7 cellular contexts compared by ENCODE assay signal in the genomic region with DNA sequence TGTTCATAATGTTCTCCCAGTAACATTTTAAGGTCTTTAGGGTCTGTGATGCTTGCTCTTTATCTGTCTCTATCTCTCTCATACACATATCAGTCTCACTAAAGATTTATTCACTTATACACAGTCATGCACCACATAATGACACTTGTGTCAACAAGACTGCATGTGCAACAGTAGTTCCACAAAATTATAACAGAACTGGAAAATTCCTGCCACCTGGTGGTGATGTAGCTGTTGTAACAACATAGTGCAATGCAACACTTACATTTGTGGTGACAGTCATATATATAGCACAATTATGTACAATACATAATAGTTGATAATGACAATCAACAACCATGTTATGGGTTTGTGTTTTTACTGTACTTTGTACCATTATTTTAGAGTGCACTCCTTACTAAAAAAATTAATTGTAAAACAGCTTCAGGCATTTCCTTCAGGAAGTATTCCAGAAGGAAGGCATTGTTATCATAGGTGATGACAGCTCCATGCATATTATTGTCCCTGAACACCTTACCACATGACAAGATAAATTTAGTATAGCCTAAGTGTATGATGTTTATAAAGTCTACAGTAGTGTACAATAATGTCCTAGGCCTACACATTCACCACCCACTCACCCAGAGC. TPM values are rescaled to one million over a fixed set of nuclear protein-coding genes. Genes with fewer than 3 reads are reported as not detected.
A peak's percentile ranks its signal among the peaks of the same experiment; 100 is the strongest.
DNase-seq lines count a peak whose midpoint lies in the region; ATAC-seq and TF ChIP-seq lines count a peak whose summit lies in the region.

No MANE protein-coding gene starts in this region.

- no peaks in the 10 kb centered on the region for H3F3A ChIP-seq in MM.1S (ENCODE audit: insufficient read depth, low read length)

- H3K27me3 ChIP-seq in MM.1S (replicated peaks; ENCODE audit: insufficient read depth, low read length): no peaks in the 10 kb centered on the region; the same call in 1 of the 2 replicates
- H3K27me3 ChIP-seq in lung (ENCODE audit: control insufficient read depth, insufficient read depth): no peaks in the 10 kb centered on the region

- no peak overlapping the region for H3K27ac ChIP-seq in MM.1S (ENCODE audit: low read length)
- H3K27ac ChIP-seq in lung (ENCODE audit: low read depth in 1 of 2, low read length in 1 of 2): no peak overlapping the region

- no peak overlapping the region for H2AFZ ChIP-seq in MM.1S (ENCODE audit: low read length)

- no peaks in the 10 kb centered on the region for H3K36me3 ChIP-seq in MM.1S (replicated peaks; ENCODE audit: insufficient read depth, low read length)
- no peaks in the 10 kb centered on the region for H3K36me3 ChIP-seq in lung (ENCODE audit: control insufficient read depth in 2 of 2, insufficient read depth in 2 of 2, low read length in 2 of 2)

- no peak overlapping the region for H3K9ac ChIP-seq in MM.1S (ENCODE audit: low read length)

- no peak overlapping the region for H3K4me3 ChIP-seq in GM12864 (ENCODE audit: low read depth, low read length)
- no peak overlapping the region for H3K4me3 ChIP-seq in MM.1S (ENCODE audit: low read length)
- H3K4me3 ChIP-seq in WI38 (ENCODE audit: low read depth, low read length): no peak overlapping the region
- no peak overlapping the region for H3K4me3 ChIP-seq in lung

- DNase-seq in GM12864 (ENCODE audit: low read depth) (no peak), MM.1S (peak; percentile 74), lung (ENCODE audit: low spot score) (no peak), NCI-H187 (lab: John Stamatoyannopoulos, UW) (no peak)
- no peak for DNase-seq in activated T-cell treated with anti-CD3 and anti-CD28 coated beads, Interleukin-2, amount 50 U/mL, for 48 hours

- ATAC-seq in lung (ENCODE audit: insufficient read depth, low FRiP score) (peak; percentile 41), GM21737 (IDR thresholded peaks at IDR 0.05; ENCODE audit: unreplicated experiment) (no peak)

- no peaks in the 10 kb centered on the region for H3K79me2 ChIP-seq in MM.1S (ENCODE audit: low read length)

- H4K20me1 ChIP-seq in MM.1S (ENCODE audit: insufficient read depth, low read length): no peaks in the 10 kb centered on the region

- no peak overlapping the region for H3K4me2 ChIP-seq in MM.1S (ENCODE audit: low read depth, low read length)

- H3K9me2 ChIP-seq in MM.1S (replicated peaks; ENCODE audit: insufficient read depth, low read length): no peaks in the 10 kb centered on the region

- TF ChIP-seq CTCF in GM12864 (IDR thresholded peaks at IDR 0.05; ENCODE audit: low read depth, low read length, missing control alignments) (peak; percentile 35), MM.1S (IDR thresholded peaks at IDR 0.05; ENCODE audit: low read length) (peak; percentile 67), WI38 (IDR thresholded peaks at IDR 0.05; ENCODE audit: low read depth, low read length) (0 out of 2 replicates have a peak, but pooled peaks have one; percentile 18), lung (IDR thresholded peaks at IDR 0.05; ENCODE audit: control extremely low read depth, extremely low read depth) (no peak)

- H3K9me3 ChIP-seq in MM.1S (replicated peaks; ENCODE audit: insufficient read depth, low read length) (no peaks in the 10 kb centered on the region), lung (ENCODE audit: control insufficient read depth in 2 of 2, insufficient read depth in 1 of 2, low read length in 1 of 2) (no peaks in the 10 kb centered on the region)

- H3K4me1 ChIP-seq in MM.1S (ENCODE audit: low read length) (no peaks in the 10 kb centered on the region), lung (ENCODE audit: control insufficient read depth in 2 of 2, insufficient read depth in 2 of 2, low read length in 2 of 2) (no peaks in the 10 kb centered on the region)

RNA-seq across cellular contexts. Expression of a gene that starts 8.1 kb away (rescaled TPM):
- total RNA-seq in lung: under 1 TPM; 0.18 to 0.37 TPM
- under 1 TPM; 0.05 to 0.12 TPM for polyA plus RNA-seq in lung

RNA-seq across cellular contexts. Expression of a gene that starts 24.0 kb away (rescaled TPM):
- total RNA-seq in lung: not detected
- not detected for polyA plus RNA-seq in lung
